ENCODE assay signal across 1 cellular context in genomic region chr17:45316271-45317112, GRCh38.
TF ChIP-seq lines count a peak whose summit lies in the region.

MAP3K14 (minus strand) TSS chr17:45317020; CDS start chr17:45290745, 26,275 bp downstream.

TF ChIP-seq in HepG2, 621 proteins besides CTCF, POLR2A, EP300 and RAD21 (continued from another document):
- peak; percentile 27 for TF ChIP-seq PHF5A (CRISPR knock-in tag; IDR thresholded peaks at IDR 0.05; ENCODE audit: low read depth, unreplicated experiment)
- 0 out of 2 replicates have a peak, but pooled peaks have one; percentile 17 for TF ChIP-seq ZNF577 (CRISPR knock-in tag; IDR thresholded peaks at IDR 0.05; ENCODE audit: borderline replicate concordance, low read depth)
- TF ChIP-seq ZNF318 (CRISPR knock-in tag; IDR thresholded peaks at IDR 0.05): no peak
- TF ChIP-seq HNF4G (IDR thresholded peaks at IDR 0.05; ENCODE audit: borderline replicate concordance, low read depth, low read length): peak; percentile 35; the same call in 1 of the 2 replicates
- no peak for TF ChIP-seq HNF4G (CRISPR knock-in tag; IDR thresholded peaks at IDR 0.05; ENCODE audit: borderline replicate concordance, low read depth)
- TF ChIP-seq ZFP36 (IDR thresholded peaks at IDR 0.05; ENCODE audit: borderline replicate concordance, low read depth, low read length, partially characterized antibody): no peak
- no peak for TF ChIP-seq SP2 (CRISPR knock-in tag; IDR thresholded peaks at IDR 0.05)
- peak; percentile 69; the same call in 1 of the 2 replicates for TF ChIP-seq ZNF513 (CRISPR knock-in tag; conservative IDR thresholded peaks at IDR 0.05)
- peak; percentile 34; the same call in 1 of the 2 replicates for TF ChIP-seq ZBTB7B (CRISPR knock-in tag; IDR thresholded peaks at IDR 0.05)
- TF ChIP-seq FOSL2 (CRISPR knock-in tag; IDR thresholded peaks at IDR 0.05): peak; percentile 12; the same call in 1 of the 2 replicates
- peak; percentile 76 for TF ChIP-seq ZNF574 (CRISPR knock-in tag; IDR thresholded peaks at IDR 0.05)
- 0 out of 4 replicates have a peak, but pooled peaks of 1 of the 2 experiments have one; percentile 32 for TF ChIP-seq ATF4 (CRISPR knock-in tag; IDR thresholded peaks at IDR 0.05)
- TF ChIP-seq CHCHD3 (CRISPR knock-in tag; IDR thresholded peaks at IDR 0.05): peak; percentile 61; the same call in 1 of the 2 replicates
- TF ChIP-seq CHD4 (IDR thresholded peaks at IDR 0.05; ENCODE audit: borderline replicate concordance, low read length): 0 out of 2 replicates have a peak, but pooled peaks have one; percentile 30
- TF ChIP-seq NR0B2 (CRISPR knock-in tag; IDR thresholded peaks at IDR 0.05): peak; percentile 12; the same call in 1 of the 2 replicates
- no peak for TF ChIP-seq HINFP (CRISPR knock-in tag; IDR thresholded peaks at IDR 0.05; ENCODE audit: low read depth)
- TF ChIP-seq ZNF883 (CRISPR knock-in tag; IDR thresholded peaks at IDR 0.05; ENCODE audit: not compliant biosample characterization): no peak
- 0 out of 2 replicates have a peak, but pooled peaks have one; percentile 26 for TF ChIP-seq ZNF362 (CRISPR knock-in tag; IDR thresholded peaks at IDR 0.05; ENCODE audit: borderline replicate concordance)
- TF ChIP-seq PTBP1 (IDR thresholded peaks at IDR 0.05; ENCODE audit: low read depth, low read length, poor library complexity, severe bottlenecking): no peak
- TF ChIP-seq ZNF543 (CRISPR knock-in tag; IDR thresholded peaks at IDR 0.05): 0 out of 2 replicates have a peak, but pooled peaks have one; percentile 18
- peak; percentile 90 for TF ChIP-seq UBTF (CRISPR knock-in tag; IDR thresholded peaks at IDR 0.05)
- peak; percentile 61; the same call in 1 of the 2 replicates for TF ChIP-seq ZBTB10 (CRISPR knock-in tag; IDR thresholded peaks at IDR 0.05; ENCODE audit: borderline replicate concordance)
- peak; percentile 53; the same call in 1 of the 2 replicates for TF ChIP-seq ZBTB42 (CRISPR knock-in tag; IDR thresholded peaks at IDR 0.05)
- TF ChIP-seq IRF9 (CRISPR knock-in tag; IDR thresholded peaks at IDR 0.05; ENCODE audit: borderline replicate concordance): no peak
- peak; percentile 96 for TF ChIP-seq YEATS4 (CRISPR knock-in tag; IDR thresholded peaks at IDR 0.05; ENCODE audit: borderline replicate concordance)
- peak; percentile 78 for TF ChIP-seq MYC (CRISPR knock-in tag; IDR thresholded peaks at IDR 0.05; ENCODE audit: borderline replicate concordance)
TF ChIP-seq in HepG2: peak in this region for 177.
